Comparison of ENCODE assay signal across 1 cellular context in genomic region chr9:109124089-109124488, GRCh38.
TF ChIP-seq lines count a peak whose summit lies in the region.

No MANE protein-coding gene starts in this region.

TF ChIP-seq in GM23338, 12 proteins besides CTCF, POLR2A, EP300 and RAD21 (continued from another document):
- TF ChIP-seq ZNF462 (CRISPR knock-in tag; IDR thresholded peaks at IDR 0.05) (no peak), REST (IDR thresholded peaks at IDR 0.05; ENCODE audit: unreplicated experiment) (no peak), ETS1 (IDR thresholded peaks at IDR 0.05) (no peak), POLR2AphosphoS5 (IDR thresholded peaks at IDR 0.05; ENCODE audit: low read depth) (no peak), EZH2phosphoT487 (IDR thresholded peaks at IDR 0.05; ENCODE audit: unreplicated experiment) (no peak), EZH2 (IDR thresholded peaks at IDR 0.05; ENCODE audit: low read depth, unreplicated experiment) (no peak), STAT1 (IDR thresholded peaks at IDR 0.05; ENCODE audit: unreplicated experiment) (no peak), NANOG (IDR thresholded peaks at IDR 0.05; ENCODE audit: borderline replicate concordance) (no peak), ZNF331 (CRISPR knock-in tag; IDR thresholded peaks at IDR 0.05; ENCODE audit: low read depth) (no peak), JUNB (IDR thresholded peaks at IDR 0.05; ENCODE audit: unreplicated experiment) (no peak)
